ENCODE assay signal across 8 cellular contexts in the genomic region with DNA sequence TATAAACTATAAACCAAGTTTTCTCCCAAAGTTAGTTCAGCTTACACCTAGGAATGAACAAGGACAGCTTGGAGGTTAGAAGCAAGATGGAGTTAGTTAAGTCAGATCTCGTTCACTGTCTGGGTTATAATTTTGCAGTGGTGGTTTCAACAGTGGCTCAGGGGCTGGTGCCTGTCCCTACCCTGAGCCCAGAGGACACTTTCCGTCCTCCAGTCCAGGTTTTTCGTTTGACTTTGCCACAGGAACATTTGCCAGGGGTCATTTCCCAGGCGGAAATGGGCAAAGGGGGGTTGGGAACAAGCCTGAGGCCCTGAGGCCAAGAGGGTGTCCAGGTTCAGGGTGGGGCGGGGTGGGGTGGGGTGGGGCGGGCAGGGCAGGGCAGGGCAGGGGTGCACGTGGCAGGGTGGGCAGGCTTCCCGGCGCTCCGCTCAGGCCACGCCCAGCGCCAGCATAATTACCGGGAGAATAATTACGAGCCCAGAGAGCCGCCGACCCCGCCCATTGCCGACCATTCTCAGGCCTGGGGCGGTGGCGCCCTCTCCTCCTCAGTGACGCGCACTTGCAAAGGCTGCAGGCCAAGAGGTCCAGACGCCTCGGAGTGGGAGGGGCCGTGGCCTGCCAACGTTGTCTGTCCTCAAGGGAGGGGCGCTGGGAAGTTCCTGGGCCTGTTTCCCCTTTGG.
A peak's percentile ranks its signal among the peaks of the same experiment; 100 is the strongest.
DNase-seq lines count a peak whose midpoint lies in the region; ATAC-seq and TF ChIP-seq lines count a peak whose summit lies in the region.

No MANE protein-coding gene starts in this region.

- peaks cover 9% of the 10 kb centered on the region for H3F3A ChIP-seq in neural progenitor cell (ENCODE audit: low read depth)

- H3K27ac Mint-ChIP-seq in neural progenitor cell, result peak overlapping the region; percentile 83
- H3K27ac Mint-ChIP-seq in activated T-cell treated with anti-CD3 and anti-CD28 coated beads, Interleukin-2, amount 50 U/mL, for 24 hours, result no peak overlapping the region
- no peak overlapping the region for H3K27ac Mint-ChIP-seq in activated naive CD4-positive, alpha-beta T cell treated with anti-CD3 and anti-CD28 coated beads, Interleukin-2, amount 10 ng/mL, durations not matched to agents 7 days and 5 days

- peaks cover 24% of the 10 kb centered on the region for H3K27me3 Mint-ChIP-seq in neural progenitor cell (ENCODE audit: insufficient read depth, low read depth)
- no peaks in the 10 kb centered on the region for H3K27me3 Mint-ChIP-seq in activated T-cell treated with anti-CD3 and anti-CD28 coated beads, Interleukin-2, amount 50 U/mL, for 24 hours
- H3K27me3 Mint-ChIP-seq in activated naive CD4-positive, alpha-beta T cell treated with anti-CD3 and anti-CD28 coated beads, Interleukin-2, amount 10 ng/mL, durations not matched to agents 7 days and 5 days, result peaks cover 22% of the 10 kb centered on the region

- 0 out of 2 replicates have a peak overlapping the region, but pooled peaks have one; percentile 6 for H3K9ac ChIP-seq in BLaER1
- H3K9ac ChIP-seq in neural progenitor cell, result no peak overlapping the region

- H3K4me2 ChIP-seq in BLaER1 (peak overlapping the region; percentile 83), neural progenitor cell (peak overlapping the region; percentile 68)

- TF ChIP-seq CTCF in fibroblast of villous mesenchyme (IDR thresholded peaks at IDR 0.05; ENCODE audit: insufficient read depth, low read depth, low read length), result no peak
- TF ChIP-seq CTCF in neural progenitor cell (IDR thresholded peaks at IDR 0.05), result peak; percentile 20

- H3K4me1 ChIP-seq in BLaER1, result peaks cover 60% of the 10 kb centered on the region
- peaks cover 51% of the 10 kb centered on the region for H3K4me1 ChIP-seq in SJSA1 (replicated peaks)
- peaks cover 9% of the 10 kb centered on the region for H3K4me1 ChIP-seq in neural progenitor cell

- CTCF ChIA-PET in activated naive CD4-positive, alpha-beta T cell treated with anti-CD3 and anti-CD28 coated beads, Interleukin-2, amount 10 ng/mL, durations not matched to agents 7 days and 5 days (lab: Charles Lee), result interaction anchor here (1.4 to 3.4 kb wide), 3 partner anchors 8 to 92 kb away, joined by 4 to 12 read pairs (median 6); no protein-coding TSS in a partner anchor

- ATAC-seq in HG03139 (IDR thresholded peaks at IDR 0.05; ENCODE audit: unreplicated experiment), result no peak

- H3K36me3 ChIP-seq in BLaER1 (no peaks in the 10 kb centered on the region), SJSA1 (no peaks in the 10 kb centered on the region), neural progenitor cell (no peaks in the 10 kb centered on the region)

- H3K9me3 Mint-ChIP-seq in neural progenitor cell, result peaks cover 3% of the 10 kb centered on the region
- no peaks in the 10 kb centered on the region for H3K9me3 Mint-ChIP-seq in activated T-cell treated with anti-CD3 and anti-CD28 coated beads, Interleukin-2, amount 50 U/mL, for 24 hours
- no peaks in the 10 kb centered on the region for H3K9me3 Mint-ChIP-seq in activated naive CD4-positive, alpha-beta T cell treated with anti-CD3 and anti-CD28 coated beads, Interleukin-2, amount 10 ng/mL, durations not matched to agents 7 days and 5 days

- peak overlapping the region; percentile 43 for H3K4me3 Mint-ChIP-seq in neural progenitor cell
- no peak overlapping the region for H3K4me3 Mint-ChIP-seq in activated T-cell treated with anti-CD3 and anti-CD28 coated beads, Interleukin-2, amount 50 U/mL, for 24 hours
- no peak overlapping the region for H3K4me3 Mint-ChIP-seq in activated naive CD4-positive, alpha-beta T cell treated with anti-CD3 and anti-CD28 coated beads, Interleukin-2, amount 10 ng/mL, durations not matched to agents 7 days and 5 days

- H3K9me3 ChIP-seq in BLaER1 (no peaks in the 10 kb centered on the region), SJSA1 (replicated peaks) (no peaks in the 10 kb centered on the region), neural progenitor cell (ENCODE audit: low read depth) (no peaks in the 10 kb centered on the region)

- DNase-seq in HuH-7 (ENCODE audit: low spot score) (peak; percentile 70), SJSA1 (ENCODE audit: low read depth in 1 of 2, low spot score in 2 of 2) (peak; percentile 75 to 82), fibroblast of villous mesenchyme (ENCODE audit: low read depth) (peak; percentile 98), neural progenitor cell (ENCODE audit: low spot score) (peak; percentile 92)
- no peak for DNase-seq in activated T-cell treated with anti-CD3 and anti-CD28 coated beads, Interleukin-2, amount 50 U/mL, for 24 hours
- DNase-seq in activated naive CD4-positive, alpha-beta T cell treated with anti-CD3 and anti-CD28 coated beads, Interleukin-2, amount 10 ng/mL, durations not matched to agents 7 days and 5 days, result no peak

- H3K4me3 ChIP-seq in BLaER1 (no peak overlapping the region), SJSA1 (no peak overlapping the region), fibroblast of villous mesenchyme (ENCODE audit: low read depth, low read length) (no peak overlapping the region), neural progenitor cell (peak overlapping the region; percentile 25)

- H3K27ac ChIP-seq in BLaER1 (no peak overlapping the region), SJSA1 (peak overlapping the region; percentile 22), neural progenitor cell (no peak overlapping the region)

- no peak overlapping the region for H2AFZ ChIP-seq in neural progenitor cell (replicated peaks)

- H3K79me2 ChIP-seq in neural progenitor cell (ENCODE audit: low read depth), result no peaks in the 10 kb centered on the region

- no peaks in the 10 kb centered on the region for H3K36me3 Mint-ChIP-seq in neural progenitor cell
- H3K36me3 Mint-ChIP-seq in activated T-cell treated with anti-CD3 and anti-CD28 coated beads, Interleukin-2, amount 50 U/mL, for 24 hours (ENCODE audit: low read depth), result peaks cover 1% of the 10 kb centered on the region
- H3K36me3 Mint-ChIP-seq in activated naive CD4-positive, alpha-beta T cell treated with anti-CD3 and anti-CD28 coated beads, Interleukin-2, amount 10 ng/mL, durations not matched to agents 7 days and 5 days, result no peaks in the 10 kb centered on the region

- H3K4me1 Mint-ChIP-seq in neural progenitor cell, result peaks cover 10% of the 10 kb centered on the region
- H3K4me1 Mint-ChIP-seq in activated T-cell treated with anti-CD3 and anti-CD28 coated beads, Interleukin-2, amount 50 U/mL, for 24 hours (ENCODE audit: low read depth), result peaks cover 46% of the 10 kb centered on the region
- H3K4me1 Mint-ChIP-seq in activated naive CD4-positive, alpha-beta T cell treated with anti-CD3 and anti-CD28 coated beads, Interleukin-2, amount 10 ng/mL, durations not matched to agents 7 days and 5 days, result peaks cover 59% of the 10 kb centered on the region

- H3K27me3 ChIP-seq in BLaER1, result peaks cover 20% of the 10 kb centered on the region
- H3K27me3 ChIP-seq in SJSA1 (replicated peaks), result no peaks in the 10 kb centered on the region
- peaks cover 38% of the 10 kb centered on the region for H3K27me3 ChIP-seq in neural progenitor cell

- H4K20me1 ChIP-seq in BLaER1 (0 out of 2 replicates have a peak, but pooled peaks cover 4% of the 10 kb centered on the region), neural progenitor cell (ENCODE audit: low read depth) (no peaks in the 10 kb centered on the region)

Comparison
In these comparisons a context has a peak if more than half of its experiments do, and no peak if none do; other contexts are left out.
1. DNase-seq: peak in HuH-7 (single experiment), SJSA1 (2 of 2), fibroblast of villous mesenchyme (single experiment) and neural progenitor cell (single experiment); none in activated T-cell treated with anti-CD3 and anti-CD28 coated beads, Interleukin-2, amount 50 U/mL, for 24 hours (single experiment) and activated naive CD4-positive, alpha-beta T cell treated with anti-CD3 and anti-CD28 coated beads, Interleukin-2, amount 10 ng/mL, durations not matched to agents 7 days and 5 days (single experiment).